8 cellular contexts compared by ENCODE assay signal in genomic region chr12:54300267-54300731, GRCh38. TPM values are rescaled to one million over a fixed set of nuclear protein-coding genes. Genes with fewer than 3 reads are reported as not detected.
DNase-seq lines count a peak whose midpoint lies in the region; ATAC-seq and TF ChIP-seq lines count a peak whose summit lies in the region.
"Had no signal": no experiment of that assay in that cellular context is flagged by ENCODE, and none has a peak within 500 bp of the region (broad histone marks: within the 10 kb centered on the region; RNA-seq: fewer than 3 reads in every experiment).

No MANE protein-coding gene starts in this region.

- peaks cover 88% of the 10 kb centered on the region for H3K4me1 ChIP-seq in mononuclear cell (ENCODE audit: insufficient read depth, low read length)

- peak overlapping the region; percentile 54 for H3K4me3 ChIP-seq in mononuclear cell (ENCODE audit: low read length)

- H3K27ac Mint-ChIP-seq in CD14-positive monocyte = peak overlapping the region; percentile 88 to 93 (median 91)
- H3K27ac Mint-ChIP-seq in activated T-helper 17 cell treated with anti-CD3 and anti-CD28 coated beads, Interleukin-2, amount 50 U/mL, for 72 hours = no peak overlapping the region

- H3K4me1 Mint-ChIP-seq in CD14-positive monocyte = peaks cover 80% of the 10 kb centered on the region
- H3K4me1 Mint-ChIP-seq in activated T-helper 17 cell treated with anti-CD3 and anti-CD28 coated beads, Interleukin-2, amount 50 U/mL, for 72 hours = no peaks in the 10 kb centered on the region

- TF ChIP-seq CTCF in CD14-positive monocyte (IDR thresholded peaks at IDR 0.05) = no peak

- peaks cover 0 to 1% (median 1%) of the 10 kb centered on the region in 3 donors for H3K27me3 Mint-ChIP-seq in CD14-positive monocyte (ENCODE audit: low read depth in 3 of 3)
- H3K27me3 Mint-ChIP-seq in activated T-helper 17 cell treated with anti-CD3 and anti-CD28 coated beads, Interleukin-2, amount 50 U/mL, for 72 hours = peaks cover 37% of the 10 kb centered on the region

- H3K36me3 Mint-ChIP-seq in CD14-positive monocyte = peaks cover 8 to 28% of the 10 kb centered on the region in 2 donors
- no peaks in the 10 kb centered on the region for H3K36me3 Mint-ChIP-seq in activated T-helper 17 cell treated with anti-CD3 and anti-CD28 coated beads, Interleukin-2, amount 50 U/mL, for 72 hours (ENCODE audit: low read depth)

- intact Hi-C loops in CD14-positive monocyte (cut with micrococcal nuclease) = loop anchor here in 1 of 2 donors (2.0 kb wide), 1 partner anchor 29 kb away; no protein-coding TSS in a partner anchor

- DNase-seq in CD14-positive monocyte (ENCODE audit: low spot score) (no peak), NCI-H69 (lab: John Stamatoyannopoulos, UW) (no peak), hypothalamus (lab: John Stamatoyannopoulos, UW) (no peak), UCSD-AML1 (lab: John Stamatoyannopoulos, UW; ENCODE audit: unreplicated experiment) (no peak)
- DNase-seq: effector CD8-positive, alpha-beta T cell; occipital lobe had no signal

- H3K4me3 Mint-ChIP-seq in CD14-positive monocyte = peak overlapping the region; percentile 86 to 99
- peak overlapping the region; percentile 29 for H3K4me3 Mint-ChIP-seq in activated T-helper 17 cell treated with anti-CD3 and anti-CD28 coated beads, Interleukin-2, amount 50 U/mL, for 72 hours

- H3K9me3 Mint-ChIP-seq in CD14-positive monocyte = peaks cover 0 to 4% (median 0%) of the 10 kb centered on the region in 7 donors
- no peaks in the 10 kb centered on the region for H3K9me3 Mint-ChIP-seq in activated T-helper 17 cell treated with anti-CD3 and anti-CD28 coated beads, Interleukin-2, amount 50 U/mL, for 72 hours

- ATAC-seq in activated T-helper 17 cell treated with anti-CD3 and anti-CD28 coated beads, Interleukin-2, amount 50 U/mL, for 72 hours (replicated peaks) = no peak

- H3K9me3 ChIP-seq in mononuclear cell (ENCODE audit: low read depth, low read length) = no peaks in the 10 kb centered on the region

- H3K27me3 ChIP-seq in mononuclear cell (ENCODE audit: insufficient read depth, low read length) = peaks cover 9% of the 10 kb centered on the region

RNA-seq across cellular contexts. Expression of gene NFE2, which starts 0.5 kb away (rescaled TPM):
- polyA plus RNA-seq in CD14-positive monocyte = 100 to 1,000 TPM in 1 of 2 donors, 10 to 100 TPM in 1; 79.5 to 157 TPM
- total RNA-seq in activated T-helper 17 cell treated with anti-CD3 and anti-CD28 coated beads, Interleukin-2, amount 50 U/mL, for 72 hours = not detected
- total RNA-seq in mononuclear cell = 9.4 TPM

RNA-seq across cellular contexts. Expression of gene HNRNPA1, which starts 19.8 kb away (rescaled TPM):
- 100 to 1,000 TPM; 266 to 308 TPM for polyA plus RNA-seq in CD14-positive monocyte
- total RNA-seq in activated T-helper 17 cell treated with anti-CD3 and anti-CD28 coated beads, Interleukin-2, amount 50 U/mL, for 72 hours = 1,000 to 10,000 TPM; 1,204 to 1,551 TPM
- total RNA-seq in mononuclear cell = 766 TPM

RNA-seq across cellular contexts. Expression of gene CBX5, which starts 20.4 kb away (rescaled TPM):
- 1 to 10 TPM; 2.9 to 5.4 TPM for polyA plus RNA-seq in CD14-positive monocyte
- total RNA-seq in activated T-helper 17 cell treated with anti-CD3 and anti-CD28 coated beads, Interleukin-2, amount 50 U/mL, for 72 hours = 10 to 100 TPM; 82.0 to 89.7 TPM
- total RNA-seq in mononuclear cell = 16.0 TPM

RNA-seq across cellular contexts. Expression of gene COPZ1, which starts 24.6 kb away (rescaled TPM):
- 100 to 1,000 TPM; 176 to 190 TPM for polyA plus RNA-seq in CD14-positive monocyte
- 10 to 100 TPM; 75.4 to 86.8 TPM for total RNA-seq in activated T-helper 17 cell treated with anti-CD3 and anti-CD28 coated beads, Interleukin-2, amount 50 U/mL, for 72 hours
- total RNA-seq in mononuclear cell = 34.1 TPM

Comparison
In these comparisons a context has a peak if more than half of its experiments do, and no peak if none do; other contexts are left out.
1. RNA of gene NFE2, which starts 0.5 kb away (total RNA-seq): 9.4 TPM in mononuclear cell (single experiment); not detected in activated T-helper 17 cell treated with anti-CD3 and anti-CD28 coated beads, Interleukin-2, amount 50 U/mL, for 72 hours; every median in the first group is over 10 times any median in the second.